In the genomic region with DNA sequence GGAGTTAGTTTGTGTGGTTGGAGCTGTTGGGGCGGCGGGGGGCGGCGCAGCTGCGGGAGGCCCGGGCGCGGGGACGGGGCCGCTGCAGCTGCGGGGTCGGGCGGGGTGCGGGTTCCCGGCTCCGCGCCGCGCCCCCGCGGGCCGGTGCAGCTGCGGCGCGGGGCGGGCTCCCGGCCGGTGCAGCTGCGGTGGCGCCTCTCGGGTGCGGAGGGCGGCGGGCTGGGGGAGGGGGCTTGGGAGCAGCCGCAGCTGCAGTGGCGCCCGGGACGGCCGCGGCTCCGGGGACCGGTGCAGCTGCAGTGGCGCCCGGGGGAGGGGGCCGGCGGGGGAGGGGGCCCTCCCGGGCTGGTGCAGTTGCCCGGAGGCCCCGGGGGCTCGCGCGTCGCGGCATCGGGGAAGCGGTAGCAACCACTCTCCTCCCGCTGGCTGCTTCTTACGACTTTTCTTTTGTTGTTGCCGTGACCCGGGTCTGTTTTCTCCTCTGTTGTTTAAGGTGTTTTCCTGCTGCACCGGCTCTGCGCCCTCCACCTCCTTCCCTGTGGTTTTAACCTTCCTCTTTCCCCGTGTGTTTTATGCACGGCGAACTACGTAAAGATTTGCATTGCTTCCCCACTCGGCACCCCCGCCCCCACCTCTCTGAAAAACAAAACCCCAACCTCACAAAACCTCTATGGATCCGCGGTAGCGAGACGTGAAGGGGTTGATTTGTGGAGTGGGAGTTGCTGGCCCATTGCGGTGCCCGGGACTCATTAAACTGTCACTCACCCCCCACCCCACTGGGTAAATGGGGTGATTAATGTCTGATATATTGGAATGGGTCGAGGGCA, we compare ENCODE assay signal across 7 cellular contexts. TPM values are rescaled to one million over a fixed set of nuclear protein-coding genes. Genes with fewer than 3 reads are reported as not detected.
DNase-seq lines count a peak whose midpoint lies in the region; ATAC-seq and TF ChIP-seq lines count a peak whose summit lies in the region.

No MANE protein-coding gene starts in this region.

- peak overlapping the region in 1 of 9 donors; percentile 96 for H3K27ac Mint-ChIP-seq in naive thymus-derived CD4-positive, alpha-beta T cell

- POLR2A ChIA-PET in naive thymus-derived CD4-positive, alpha-beta T cell (lab: Charles Lee), result interaction anchor here (0.7 to 11.3 kb wide), 6 partner anchors 11 to 785 kb away, joined by 3 to 240 read pairs (median 15); no protein-coding TSS in a partner anchor

- no peaks in the 10 kb centered on the region for H3K9me3 ChIP-seq in esophagus muscularis mucosa
- no peaks in the 10 kb centered on the region for H3K9me3 ChIP-seq in naive thymus-derived CD4-positive, alpha-beta T cell (ENCODE audit: control insufficient read depth in 2 of 3, low read length in 3 of 3)
- no peaks in the 10 kb centered on the region for H3K9me3 ChIP-seq in thyroid gland

- H3K9me3 Mint-ChIP-seq in naive thymus-derived CD4-positive, alpha-beta T cell, result peaks cover 0 to 9% (median 0%) of the 10 kb centered on the region in 11 donors

- H3K27me3 Mint-ChIP-seq in naive thymus-derived CD4-positive, alpha-beta T cell, result peaks cover 0 to 37% (median 0%) of the 10 kb centered on the region in 5 donors

- DNase-seq in NCI-H226 (peak; percentile 12), esophagus muscularis mucosa (ENCODE audit: extremely low spot score) (no peak), thyroid gland (peak; percentile 55 to 61)
- peak; percentile 38 for DNase-seq in activated CD8-positive, alpha-beta memory T cell treated with anti-CD3 and anti-CD28 coated beads, Interleukin-2, amount 50 U/mL, for 4 hours
- DNase-seq in naive thymus-derived CD4-positive, alpha-beta T cell, result peak; percentile 42 to 86 (median 78)

- H3K27me3 ChIP-seq in esophagus muscularis mucosa (no peaks in the 10 kb centered on the region), thyroid gland (no peaks in the 10 kb centered on the region)
- H3K27me3 ChIP-seq in naive thymus-derived CD4-positive, alpha-beta T cell (ENCODE audit: control insufficient read depth in 2 of 2, insufficient read depth in 2 of 2, low read length in 2 of 2), result no peaks in the 10 kb centered on the region

- ATAC-seq in naive thymus-derived CD4-positive, alpha-beta T cell, result peak; percentile 4
- ATAC-seq in GM21717 (IDR thresholded peaks at IDR 0.05; ENCODE audit: unreplicated experiment), result no peak

- TF ChIP-seq CTCF in esophagus muscularis mucosa (IDR thresholded peaks at IDR 0.05), result no peak
- no peak for TF ChIP-seq CTCF in thyroid gland (IDR thresholded peaks at IDR 0.05)

- H3K4me3 ChIP-seq in esophagus muscularis mucosa (peak overlapping the region; percentile 71 to 97 (median 84)), thyroid gland (replicated peaks in 1 of 3) (peak overlapping the region; percentile 48 to 90 (median 79))
- H3K4me3 ChIP-seq in naive thymus-derived CD4-positive, alpha-beta T cell (ENCODE audit: low read length), result peak overlapping the region; percentile 63

- under 1% methylated on average over 49 of the region's 75 CpGs for WGBS in esophagus muscularis mucosa
- 0 to 1% methylated on average over 31 to 39 of the region's 75 CpGs for WGBS in thyroid gland, 2 donors

- peak overlapping the region in 1 of 10 donors; percentile 99 for H3K4me3 Mint-ChIP-seq in naive thymus-derived CD4-positive, alpha-beta T cell

- CTCF ChIA-PET in naive thymus-derived CD4-positive, alpha-beta T cell (lab: Charles Lee), result interaction anchor here (1.0 kb wide), 1 partner anchor 26 kb away, joined by 4 read pairs; no protein-coding TSS in a partner anchor

- peak; percentile 45 for TF ChIP-seq POLR2A in GM15510 (IDR thresholded peaks at IDR 0.05; ENCODE audit: borderline replicate concordance, extremely low read depth, insufficient read length)
- TF ChIP-seq POLR2A in esophagus muscularis mucosa (IDR thresholded peaks at IDR 0.05; ENCODE audit: low read depth), result no peak
- peak in 1 of 2 donors; percentile 7 for TF ChIP-seq POLR2A in thyroid gland (IDR thresholded peaks at IDR 0.05)

- no peak for TF ChIP-seq EP300 in esophagus muscularis mucosa (IDR thresholded peaks at IDR 0.05)

- intact Hi-C loops in esophagus muscularis mucosa (cut with DNase I), result loop anchor here (5.0 to 10.0 kb wide), 3 partner anchors 113 to 705 kb away; no protein-coding TSS in a partner anchor
- intact Hi-C loops in naive thymus-derived CD4-positive, alpha-beta T cell (cut with micrococcal nuclease), result loop anchor here (1.0 to 5.0 kb wide), 7 partner anchors 82 to 788 kb away; a partner anchor contains a TSS
- intact Hi-C loops in thyroid gland (cut with DNase I), result no loop called here

- peaks cover 0 to 7% (median 3%) of the 10 kb centered on the region in 5 donors for H3K36me3 Mint-ChIP-seq in naive thymus-derived CD4-positive, alpha-beta T cell

- peaks cover 29 to 53% (median 44%) of the 10 kb centered on the region in 4 donors for H3K4me1 ChIP-seq in esophagus muscularis mucosa
- H3K4me1 ChIP-seq in naive thymus-derived CD4-positive, alpha-beta T cell (ENCODE audit: control insufficient read depth in 2 of 2, insufficient read depth in 2 of 2, low read length in 2 of 2), result peaks cover 6 to 23% of the 10 kb centered on the region in 2 donors
- H3K4me1 ChIP-seq in thyroid gland, result peaks cover 6 to 13% of the 10 kb centered on the region in 2 donors

- H3K27ac ChIP-seq in esophagus muscularis mucosa (replicated peaks in 1 of 4) (peak overlapping the region; percentile 94 to 99 (median 96)), thyroid gland (peak overlapping the region; percentile 14 to 62 (median 20))
- H3K27ac ChIP-seq in naive thymus-derived CD4-positive, alpha-beta T cell (ENCODE audit: low read depth, low read length), result peak overlapping the region; percentile 92

- peaks cover 13 to 32% (median 28%) of the 10 kb centered on the region in 7 donors for H3K4me1 Mint-ChIP-seq in naive thymus-derived CD4-positive, alpha-beta T cell

- peaks cover 0 to 7% (median 6%) of the 10 kb centered on the region in 4 donors for H3K36me3 ChIP-seq in esophagus muscularis mucosa
- H3K36me3 ChIP-seq in naive thymus-derived CD4-positive, alpha-beta T cell (ENCODE audit: control insufficient read depth in 2 of 3, insufficient read depth in 3 of 3, low read length in 3 of 3), result peaks cover 0 to 5% (median 0%) of the 10 kb centered on the region in 3 experiments
- H3K36me3 ChIP-seq in thyroid gland, result peaks cover 7% of the 10 kb centered on the region in 2 donors

RNA-seq across cellular contexts. Expression of a gene that starts 1.7 kb away (rescaled TPM):
- total RNA-seq in esophagus muscularis mucosa (10 to 100 TPM; 15.0 to 23.7 (median 18.2) TPM), thyroid gland (10 to 100 TPM; 15.5 to 20.6 (median 18.3) TPM)
- 10 to 100 TPM; 15.5 to 90.7 (median 50.5) TPM for total RNA-seq in naive thymus-derived CD4-positive, alpha-beta T cell
- 1 to 10 TPM; 3.6 to 3.9 TPM for polyA plus RNA-seq in naive thymus-derived CD4-positive, alpha-beta T cell

Comparison
In these comparisons a context has a peak if more than half of its experiments do, and no peak if none do; other contexts are left out.
1. H3K27ac ChIP-seq: peak in every context shown above with its lines; median percentile 96 in esophagus muscularis mucosa; 92 in naive thymus-derived CD4-positive, alpha-beta T cell; 20 in thyroid gland.